In genomic region chr10:95244152-95244551, GRCh38 we compare ENCODE assay signal across 21 cellular contexts. TPM values are rescaled to one million over a fixed set of nuclear protein-coding genes. Genes with fewer than 3 reads are reported as not detected.
DNase-seq lines count a peak whose midpoint lies in the region; ATAC-seq and TF ChIP-seq lines count a peak whose summit lies in the region.
"Had no signal": no experiment of that assay in that cellular context is flagged by ENCODE, and none has a peak within 500 bp of the region (broad histone marks: within the 10 kb centered on the region; RNA-seq: fewer than 3 reads in every experiment).

No MANE protein-coding gene starts in this region.

- CTCF ChIA-PET in Caco-2 (lab: Charles Lee) (interaction anchor here (0.6 to 2.5 kb wide), 5 partner anchors 10 to 148 kb away, joined by 4 to 21 read pairs (median 6); no protein-coding TSS in a partner anchor), HEK293 (lab: Yijun Ruan, JAX) (interaction anchor here (1.0 to 6.1 kb wide), 19 partner anchors 11 to 615 kb away, joined by 3 to 271 read pairs (median 9); no protein-coding TSS in a partner anchor), RWPE1 (lab: Yijun Ruan, JAX) (interaction anchor here (0.9 to 1.9 kb wide), 5 partner anchors 26 to 131 kb away, joined by 3 to 9 read pairs (median 6); no protein-coding TSS in a partner anchor)

- no peak for TF ChIP-seq CTCF in Caco-2 (IDR thresholded peaks at IDR 0.05; ENCODE audit: insufficient read depth in 1 of 2, low read depth in 1 of 2, low read length in 1 of 2, severe bottlenecking in 1 of 2, unreplicated experiment in 1 of 2)
- no peak for TF ChIP-seq CTCF in HEK293 (tag by site-specific recombination; IDR thresholded peaks at IDR 0.05)
- TF ChIP-seq CTCF in RWPE1 (conservative IDR thresholded peaks at IDR 0.05; ENCODE audit: low read depth): no peak
- no peak for TF ChIP-seq CTCF in gastrocnemius medialis (IDR thresholded peaks at IDR 0.05 in 4 of 5, conservative IDR thresholded peaks at IDR 0.05 in 1 of 5)
- TF ChIP-seq CTCF in brain microvascular endothelial cell (IDR thresholded peaks at IDR 0.05; ENCODE audit: low read depth, low read length, missing control alignments): no peak
- TF ChIP-seq CTCF in thyroid gland (IDR thresholded peaks at IDR 0.05): no peak

- no peak overlapping the region for H3K4me3 Mint-ChIP-seq in Caco-2 (ENCODE audit: unreplicated experiment)
- H3K4me3 Mint-ChIP-seq: B cell; CD8-positive, alpha-beta T cell; H9 had no signal

- H3K9me3 Mint-ChIP-seq in Caco-2 (ENCODE audit: unreplicated experiment): no peaks in the 10 kb centered on the region
- H3K9me3 Mint-ChIP-seq: CD8-positive, alpha-beta T cell had no signal

- POLR2A ChIA-PET in Caco-2 (lab: Charles Lee): no interaction called here
- POLR2A ChIA-PET in HEK293 (lab: Yijun Ruan, JAX): interaction anchor here (0.6 kb wide), 1 partner anchor 45 kb away, joined by 3 read pairs; no protein-coding TSS in a partner anchor
- POLR2A ChIA-PET in RWPE1 (lab: Yijun Ruan, JAX; ENCODE audit: low non-redundant PET): no interaction called here

- DNase-seq in Caco-2 (no peak), RWPE1 (ENCODE audit: low spot score) (no peak), gastrocnemius medialis (no peak), brain microvascular endothelial cell (no peak), thyroid gland (no peak), AML-193 (lab: John Stamatoyannopoulos, UW) (no peak)
- DNase-seq: 8988T; CD8-positive, alpha-beta T cell; COR-L47; DMS153; DMS79; GF-D8; H9 had no signal

- intact Hi-C loops in Caco-2 (cut with micrococcal nuclease; ENCODE audit: unreplicated experiment) (loop anchor here (5.0 kb wide), 1 partner anchor 282 kb away; no protein-coding TSS in a partner anchor), gastrocnemius medialis (cut with DNase I; ENCODE audit: low total_unique reads) (no loop called here), thyroid gland (cut with DNase I) (loop anchor here (10.0 kb wide), 1 partner anchor 59 kb away; no protein-coding TSS in a partner anchor)

- WGBS in thyroid gland, 2 donors: 92 to 93% methylated on average over 2 of the region's 2 CpGs

- H3K36me3 ChIP-seq in Caco-2 (ENCODE audit: control insufficient read depth, insufficient read depth, low read length): peaks cover 14% of the 10 kb centered on the region
- H3K36me3 ChIP-seq in HEK293 (ENCODE audit: control insufficient read depth in 2 of 2, insufficient read depth in 1 of 2, low read length in 2 of 2): peaks cover 16 to 69% of the 10 kb centered on the region in 2 experiments; a peak in 2 of 3 replicates
- peaks cover 6 to 58% of the 10 kb centered on the region in 2 donors for H3K36me3 ChIP-seq in gastrocnemius medialis
- H3K36me3 ChIP-seq in brain microvascular endothelial cell (replicated peaks): peaks cover 21% of the 10 kb centered on the region
- H3K36me3 ChIP-seq in thyroid gland: peaks cover 13 to 37% of the 10 kb centered on the region in 2 donors

- H3K4me1 ChIP-seq in Caco-2 (peaks cover 24% of the 10 kb centered on the region), HEK293 (ENCODE audit: control insufficient read depth, insufficient read depth, low read length) (no peaks in the 10 kb centered on the region), gastrocnemius medialis (peaks cover 30 to 50% of the 10 kb centered on the region in 2 donors), thyroid gland (peaks cover 9 to 23% of the 10 kb centered on the region in 2 donors)

- peak overlapping the region; percentile 50 for H3K27ac Mint-ChIP-seq in Caco-2 (ENCODE audit: unreplicated experiment)
- H3K27ac Mint-ChIP-seq: B cell; CD8-positive, alpha-beta T cell had no signal

- H3K27me3 ChIP-seq in Caco-2 (replicated peaks; ENCODE audit: control insufficient read depth, insufficient read depth, low read length) (no peaks in the 10 kb centered on the region), gastrocnemius medialis (no peaks in the 10 kb centered on the region), brain microvascular endothelial cell (replicated peaks) (no peaks in the 10 kb centered on the region), thyroid gland (no peaks in the 10 kb centered on the region)
- H3K27me3 ChIP-seq: BLaER1 treated with 17β-estradiol and CSF1 and Interleukin-3, amounts not matched to agents 10 nM and 100 nM had no signal

- no peaks in the 10 kb centered on the region for H3K9me3 ChIP-seq in Caco-2
- no peaks in the 10 kb centered on the region for H3K9me3 ChIP-seq in HEK293 (ENCODE audit: control insufficient read depth, insufficient read depth, low read depth, low read length)
- no peaks in the 10 kb centered on the region for H3K9me3 ChIP-seq in gastrocnemius medialis
- H3K9me3 ChIP-seq in thyroid gland: no peaks in the 10 kb centered on the region

- H3K36me3 Mint-ChIP-seq in Caco-2 (ENCODE audit: insufficient read depth, unreplicated experiment): peaks cover 98% of the 10 kb centered on the region
- H3K36me3 Mint-ChIP-seq: CD8-positive, alpha-beta T cell had no signal

- H3K27me3 Mint-ChIP-seq in Caco-2 (ENCODE audit: insufficient read depth, unreplicated experiment): no peaks in the 10 kb centered on the region
- H3K27me3 Mint-ChIP-seq: B cell had no signal

- BruUV-seq in Caco-2 (replicated peaks; lab: Mats Ljungman, UMichigan): no TSS peak

- H3K4me1 Mint-ChIP-seq in Caco-2 (ENCODE audit: low read depth, unreplicated experiment): peaks cover 22% of the 10 kb centered on the region

- TF ChIP-seq POLR2A in gastrocnemius medialis (IDR thresholded peaks at IDR 0.05) (no peak), thyroid gland (IDR thresholded peaks at IDR 0.05) (no peak)

- H3K27ac ChIP-seq in HEK293 (ENCODE audit: extremely low read depth, low read depth, low read length): no peak overlapping the region
- peak overlapping the region; percentile 7; the same call in 1 of the 2 replicates for H3K27ac ChIP-seq in RWPE1
- peak overlapping the region in 3 of 4 donors; percentile 44 to 85 (median 74) for H3K27ac ChIP-seq in gastrocnemius medialis
- H3K27ac ChIP-seq in brain microvascular endothelial cell: no peak overlapping the region
- no peak overlapping the region for H3K27ac ChIP-seq in thyroid gland
- H3K27ac ChIP-seq: BLaER1 treated with 17β-estradiol and CSF1 and Interleukin-3, amounts not matched to agents 10 nM and 100 nM; HL-60 had no signal

- ATAC-seq in gastrocnemius medialis: no peak
- ATAC-seq: CD8-positive, alpha-beta T cell had no signal

- in situ Hi-C loops in gastrocnemius medialis (cut with MboI; ENCODE audit: low sequenced_read_pairs in 4 of 4) (loop anchor here in 3 of 4 donors (5.0 to 25.0 kb wide), 3 partner anchors 118 to 368 kb away; no protein-coding TSS in a partner anchor), brain microvascular endothelial cell (cut with HindIII; ENCODE audit: low pct_ligation_motif_present, low sequenced_read_pairs) (no loop called here)

- no peak overlapping the region for H3K4me3 ChIP-seq in Caco-2 (ENCODE audit: low read depth, low read length)
- H3K4me3 ChIP-seq in HEK293 (ENCODE audit: low read depth, low read length): no peak overlapping the region
- no peak overlapping the region for H3K4me3 ChIP-seq in gastrocnemius medialis
- no peak overlapping the region for H3K4me3 ChIP-seq in brain microvascular endothelial cell (ENCODE audit: low read depth, low read length)
- H3K4me3 ChIP-seq in thyroid gland (replicated peaks in 1 of 3): no peak overlapping the region
- H3K4me3 ChIP-seq: BLaER1 treated with 17β-estradiol and CSF1 and Interleukin-3, amounts not matched to agents 10 nM and 100 nM had no signal

TF ChIP-seq in HEK293, 187 proteins besides CTCF, POLR2A, EP300 and RAD21:
- TF ChIP-seq ZNF600 (tag by site-specific recombination; IDR thresholded peaks at IDR 0.05) (0 out of 2 replicates have a peak, but pooled peaks have one; percentile 18), ZNF26 (tag by site-specific recombination; IDR thresholded peaks at IDR 0.05) (no peak)

RNA-seq across cellular contexts. Expression of gene PDLIM1, which starts 46.7 kb away (rescaled TPM):
- total RNA-seq in Caco-2 (2022): 417 and 506 TPM in 2 replicates
- total RNA-seq in gastrocnemius medialis: 100 to 1,000 TPM; 157 to 572 (median 272) TPM
- 100 to 1,000 TPM in 1 of 4 donors, 10 to 100 TPM in 3; 67.8 to 158 (median 90.7) TPM for total RNA-seq in thyroid gland

RNA-seq across cellular contexts. Expression of gene ACSM6, which starts 50.1 kb away (rescaled TPM):
- not detected in 2 replicates for total RNA-seq in Caco-2 (2022)
- not detected for total RNA-seq in gastrocnemius medialis
- total RNA-seq in thyroid gland: under 1 TPM in 3 of 4 donors, not detected in 1; 0.54 to 0.63 (median 0.56) TPM
- total RNA-seq: A673; B cell; CD8-positive, alpha-beta T cell; Daoy; H1; H9; HT1080 had no signal

Comparison
In these comparisons a context has a peak if more than half of its experiments do, and no peak if none do; other contexts are left out.
1. H3K27ac ChIP-seq: peak in RWPE1 (single experiment) and gastrocnemius medialis (3 of 4); none in HEK293 (single experiment), brain microvascular endothelial cell (single experiment) and thyroid gland (0 of 3).